ENCODE assay signal across 1 cellular context in genomic region chr15:31081568-31082250, GRCh38.
TF ChIP-seq lines count a peak whose summit lies in the region.

No MANE protein-coding gene starts in this region.

TF ChIP-seq in H1, 55 proteins besides CTCF, POLR2A, EP300 and RAD21:
- TF ChIP-seq CHD7 (IDR thresholded peaks at IDR 0.05; ENCODE audit: insufficient replicate concordance, low read length) = no peak
- TF ChIP-seq CBX5 (IDR thresholded peaks at IDR 0.05; ENCODE audit: low read depth, low read length) = no peak
- no peak for TF ChIP-seq HDAC2 (IDR thresholded peaks at IDR 0.05; ENCODE audit: borderline replicate concordance in 1 of 2, low read depth in 2 of 2, low read length in 2 of 2)
- TF ChIP-seq SRF (IDR thresholded peaks at IDR 0.05; ENCODE audit: low read depth, low read length) = no peak
- no peak for TF ChIP-seq SAP30 (IDR thresholded peaks at IDR 0.05; ENCODE audit: insufficient read depth, insufficient replicate concordance, low read length)
- TF ChIP-seq RBBP5 (IDR thresholded peaks at IDR 0.05; ENCODE audit: borderline replicate concordance, low read depth, low read length) = no peak
- TF ChIP-seq BCL11A (IDR thresholded peaks at IDR 0.05; ENCODE audit: low read depth in 2 of 2, low read length in 2 of 2) = no peak
- no peak for TF ChIP-seq BACH1 (IDR thresholded peaks at IDR 0.05; ENCODE audit: low read length)
- no peak for TF ChIP-seq CTBP2 (IDR thresholded peaks at IDR 0.05; ENCODE audit: borderline replicate concordance, insufficient read depth, insufficient read length, low read length)
- TF ChIP-seq GTF2F1 (IDR thresholded peaks at IDR 0.05; ENCODE audit: borderline replicate concordance, low read depth, low read length) = no peak
- TF ChIP-seq JUN (IDR thresholded peaks at IDR 0.05; ENCODE audit: low read depth, low read length) = no peak
- no peak for TF ChIP-seq SP1 (IDR thresholded peaks at IDR 0.05; ENCODE audit: low read depth, low read length)
- no peak for TF ChIP-seq RXRA (IDR thresholded peaks at IDR 0.05; ENCODE audit: insufficient read depth, low read depth, low read length)
- TF ChIP-seq EZH2 (IDR thresholded peaks at IDR 0.05; ENCODE audit: low read depth, low read length, severe bottlenecking) = no peak
- no peak for TF ChIP-seq RNF2 (IDR thresholded peaks at IDR 0.05; ENCODE audit: borderline replicate concordance, low read depth, low read length, missing control alignments, poor library complexity, severe bottlenecking)
- TF ChIP-seq KDM5A (IDR thresholded peaks at IDR 0.05; ENCODE audit: low read length) = no peak
- no peak for TF ChIP-seq SP2 (IDR thresholded peaks at IDR 0.05; ENCODE audit: low read length)
- no peak for TF ChIP-seq TBP (IDR thresholded peaks at IDR 0.05; ENCODE audit: low read depth, low read length)
- no peak for TF ChIP-seq TAF1 (IDR thresholded peaks at IDR 0.05; ENCODE audit: low read depth, low read length)
- TF ChIP-seq NRF1 (IDR thresholded peaks at IDR 0.05; ENCODE audit: low read depth, low read length) = no peak
TF ChIP-seq in H1: peak in this region for 0.
